11 cellular contexts compared by ENCODE assay signal in genomic region chr10:73932625-73933112, GRCh38. TPM values are rescaled to one million over a fixed set of nuclear protein-coding genes. Genes with fewer than 3 reads are reported as not detected.
DNase-seq lines count a peak whose midpoint lies in the region; ATAC-seq and TF ChIP-seq lines count a peak whose summit lies in the region.
"Had no signal": no experiment of that assay in that cellular context is flagged by ENCODE, and none has a peak within 500 bp of the region (broad histone marks: within the 10 kb centered on the region; RNA-seq: fewer than 3 reads in every experiment).

No MANE protein-coding gene starts in this region.

- H3T11ph ChIP-seq in H9 (ENCODE audit: low read length), result no peak overlapping the region

- H3K9me3 ChIP-seq in H9 (ENCODE audit: control insufficient read depth, low read depth, low read length) (no peaks in the 10 kb centered on the region), OCI-LY7 (ENCODE audit: low read length) (no peaks in the 10 kb centered on the region), lower lobe of right lung (no peaks in the 10 kb centered on the region), psoas muscle (no peaks in the 10 kb centered on the region), vagina (no peaks in the 10 kb centered on the region), stomach (no peaks in the 10 kb centered on the region)

- no peak overlapping the region for H2BK12ac ChIP-seq in H9 (ENCODE audit: insufficient read length, low read depth, low read length)

- H3K4me1 ChIP-seq in H9 (ENCODE audit: insufficient read depth, low read length) (no peaks in the 10 kb centered on the region; the same call in 1 of the 2 replicates), OCI-LY7 (ENCODE audit: insufficient read depth, low read length, poor library complexity, severe bottlenecking) (peaks cover 12% of the 10 kb centered on the region), lower lobe of right lung (peaks cover 16% of the 10 kb centered on the region), psoas muscle (no peaks in the 10 kb centered on the region), vagina (peaks cover 18% of the 10 kb centered on the region), stomach (peaks cover 0 to 12% (median 3%) of the 10 kb centered on the region in 4 donors)

- H3K27ac Mint-ChIP-seq in Calu3 (ENCODE audit: unreplicated experiment), result peak overlapping the region; percentile 99
- H3K27ac Mint-ChIP-seq in H9, result peak overlapping the region in 2 of 3 experiments; percentile 71 to 88; a peak in 4 of 7 replicates
- H3K27ac Mint-ChIP-seq: brain had no signal

- H3K9me3 Mint-ChIP-seq in Calu3 (ENCODE audit: low read depth, unreplicated experiment) (peaks cover 5% of the 10 kb centered on the region), H9 (no peaks in the 10 kb centered on the region; a peak in 1 of 5 replicates)
- H3K9me3 Mint-ChIP-seq: brain had no signal

- H3K23me2 ChIP-seq in H9 (ENCODE audit: insufficient read length, low read depth, low read length, poor library complexity, severe bottlenecking), result no peaks in the 10 kb centered on the region

- H3K4me1 Mint-ChIP-seq in Calu3 (ENCODE audit: low read depth, unreplicated experiment) (peaks cover 73% of the 10 kb centered on the region), H9 (peaks cover 20% of the 10 kb centered on the region in 2 experiments)
- H3K4me1 Mint-ChIP-seq: brain had no signal

- H3K23ac ChIP-seq in H9 (ENCODE audit: insufficient read length, low read depth, low read length), result no peak overlapping the region

- H3K36me3 ChIP-seq in OCI-LY7 (ENCODE audit: insufficient read depth, low read length) (no peaks in the 10 kb centered on the region), lower lobe of right lung (no peaks in the 10 kb centered on the region), psoas muscle (ENCODE audit: insufficient read depth in 1 of 2, low read depth in 1 of 2) (no peaks in the 10 kb centered on the region), vagina (no peaks in the 10 kb centered on the region), stomach (no peaks in the 10 kb centered on the region)

- no peak for TF ChIP-seq EP300 in stomach (IDR thresholded peaks at IDR 0.05)

- BruUV-seq in Calu3 (replicated peaks; lab: Mats Ljungman, UMichigan), result TSS peak; percentile 77
- BruUV-seq in OCI-LY7 (replicated peaks; lab: Mats Ljungman, UMichigan), result no TSS peak

- H3K4ac ChIP-seq in H9 (ENCODE audit: low read depth, low read length), result no peak overlapping the region

- H4K8ac ChIP-seq in H9 (replicated peaks; ENCODE audit: insufficient read length, low read depth, low read length), result no peak overlapping the region

- H2AFZ ChIP-seq in H9 (ENCODE audit: low read length), result no peak overlapping the region
- H2AFZ ChIP-seq in OCI-LY7 (ENCODE audit: low read length), result peak overlapping the region; percentile 56

- no peak overlapping the region for H2BK15ac ChIP-seq in H9 (ENCODE audit: low read depth, low read length)

- no peak overlapping the region for H4K91ac ChIP-seq in H9 (ENCODE audit: insufficient read length, low read depth, low read length)

- ATAC-seq in lower lobe of right lung, result peak; percentile 34 to 49
- ATAC-seq in psoas muscle, result no peak

- intact Hi-C loops in Calu3 (cut with micrococcal nuclease; ENCODE audit: unreplicated experiment), result loop anchor here (2.0 kb wide), 1 partner anchor 46 kb away; no protein-coding TSS in a partner anchor
- intact Hi-C loops in OCI-LY7 (cut with micrococcal nuclease; ENCODE audit: unreplicated experiment), result no loop called here
- intact Hi-C loops in lower lobe of right lung (cut with DNase I), result loop anchor here (10.0 kb wide), 1 partner anchor 48 kb away; no protein-coding TSS in a partner anchor
- intact Hi-C loops in psoas muscle (cut with DNase I), result loop anchor here in 1 of 2 donors (10.0 kb wide), 1 partner anchor 98 kb away; no protein-coding TSS in a partner anchor
- intact Hi-C loops in vagina (cut with DNase I), result no loop called here
- intact Hi-C loops in stomach (cut with DNase I; ENCODE audit: low total_unique reads), result no loop called here

- TF ChIP-seq POLR2A in vagina (IDR thresholded peaks at IDR 0.05), result no peak
- TF ChIP-seq POLR2A in stomach (IDR thresholded peaks at IDR 0.05), result no peak

- no peak overlapping the region for H3K56ac ChIP-seq in H9 (ENCODE audit: insufficient read length, low read depth, low read length)

- TF ChIP-seq CTCF in Calu3 (IDR thresholded peaks at IDR 0.05; ENCODE audit: unreplicated experiment) (no peak), H9 (conservative IDR thresholded peaks at IDR 0.05) (no peak), OCI-LY7 (conservative IDR thresholded peaks at IDR 0.05; ENCODE audit: low read length) (no peak), lower lobe of right lung (IDR thresholded peaks at IDR 0.05) (no peak), psoas muscle (IDR thresholded peaks at IDR 0.05) (no peak), vagina (IDR thresholded peaks at IDR 0.05) (no peak), stomach (IDR thresholded peaks at IDR 0.05) (no peak)

- WGBS in H9 (ENCODE audit: extremely low coverage, insufficient read length, low lambda C conversion rate), result no CpG with 5 or more reads among the region's 6 CpGs
- 96% methylated on average over 6 of the region's 6 CpGs for WGBS in psoas muscle, 3 donors
- WGBS in stomach, 5 donors, result 73 to 93% (median 90%) methylated on average over 6 of the region's 6 CpGs

- DNase-seq in Calu3, result no peak
- DNase-seq in H9, result no peak
- no peak for DNase-seq in OCI-LY7 (ENCODE audit: low spot score)
- no peak for DNase-seq in lower lobe of right lung
- no peak for DNase-seq in stimulated activated naive CD4-positive, alpha-beta T cell (lab: John Stamatoyannopoulos, UW)
- DNase-seq in psoas muscle, result no peak
- no peak for DNase-seq in vagina (ENCODE audit: extremely low spot score in 2 of 2)
- no peak for DNase-seq in stomach
- DNase-seq: EL, left colon had no signal

- no peaks in the 10 kb centered on the region for H4K20me1 ChIP-seq in H9 (ENCODE audit: control insufficient read depth, insufficient read depth, insufficient read length)
- no peaks in the 10 kb centered on the region for H4K20me1 ChIP-seq in OCI-LY7 (ENCODE audit: insufficient read depth, low read length)

- no peak overlapping the region for H3K9ac ChIP-seq in H9 (ENCODE audit: extremely low read depth, insufficient read length, low read length)

- no peak overlapping the region for H3K14ac ChIP-seq in H9 (ENCODE audit: insufficient read depth, low read length)

- H3K4me3 ChIP-seq in OCI-LY7 (ENCODE audit: low read depth, low read length, poor library complexity, severe bottlenecking) (no peak overlapping the region), lower lobe of right lung (no peak overlapping the region), psoas muscle (no peak overlapping the region), vagina (no peak overlapping the region), stomach (no peak overlapping the region)

- no peak overlapping the region for H3K27ac ChIP-seq in H9 (ENCODE audit: insufficient read length, low read depth, low read length)
- H3K27ac ChIP-seq in OCI-LY7 (ENCODE audit: low read depth, low read length, poor library complexity, severe bottlenecking), result no peak overlapping the region
- no peak overlapping the region for H3K27ac ChIP-seq in lower lobe of right lung
- H3K27ac ChIP-seq in psoas muscle, result no peak overlapping the region
- no peak overlapping the region for H3K27ac ChIP-seq in vagina
- peak overlapping the region in 1 of 5 donors; percentile 45 for H3K27ac ChIP-seq in stomach

- H2BK20ac ChIP-seq in H9 (ENCODE audit: low read depth, low read length, poor library complexity, severe bottlenecking), result no peak overlapping the region

- POLR2A ChIA-PET in OCI-LY7 (lab: Charles Lee), result no interaction called here

- H2AK5ac ChIP-seq in H9 (ENCODE audit: insufficient read length, low read length), result no peak overlapping the region

- H4K5ac ChIP-seq in H9 (ENCODE audit: insufficient read length, low read depth, low read length), result peak overlapping the region; percentile 85

- no peak overlapping the region for H2BK5ac ChIP-seq in H9 (ENCODE audit: insufficient read length, low read length)

- H3K18ac ChIP-seq in H9 (ENCODE audit: insufficient read length, low read depth, low read length), result peak overlapping the region; percentile 18

- no peaks in the 10 kb centered on the region for H3K27me3 ChIP-seq in H9 (ENCODE audit: insufficient read depth, low read length)
- no peaks in the 10 kb centered on the region for H3K27me3 ChIP-seq in lower lobe of right lung (ENCODE audit: low read depth)
- H3K27me3 ChIP-seq in psoas muscle (ENCODE audit: insufficient read depth in 3 of 3, low read length in 2 of 3), result no peaks in the 10 kb centered on the region
- no peaks in the 10 kb centered on the region for H3K27me3 ChIP-seq in vagina
- no peaks in the 10 kb centered on the region for H3K27me3 ChIP-seq in stomach

- H3K79me1 ChIP-seq in H9 (ENCODE audit: insufficient read depth, low read depth, low read length, poor library complexity, severe bottlenecking), result no peaks in the 10 kb centered on the region

- no peaks in the 10 kb centered on the region for H3K9me2 ChIP-seq in OCI-LY7 (ENCODE audit: insufficient read depth, low read length)

- H3K79me2 ChIP-seq in H9 (ENCODE audit: insufficient read depth, low read length), result no peaks in the 10 kb centered on the region
- no peaks in the 10 kb centered on the region for H3K79me2 ChIP-seq in OCI-LY7 (ENCODE audit: insufficient read depth, low read depth, low read length)

- H3K36me3 Mint-ChIP-seq in Calu3 (ENCODE audit: insufficient read depth, unreplicated experiment), result peaks cover 14% of the 10 kb centered on the region
- no peaks in the 10 kb centered on the region for H3K36me3 Mint-ChIP-seq in H9 (ENCODE audit: insufficient read depth in 1 of 3, low read depth in 3 of 3)
- H3K36me3 Mint-ChIP-seq: brain had no signal

- no peak overlapping the region for H2BK120ac ChIP-seq in H9 (ENCODE audit: low read depth, low read length, poor library complexity, severe bottlenecking)

- H3K4me2 ChIP-seq in H9 (ENCODE audit: insufficient read depth, insufficient read length, low read length) (no peak overlapping the region), OCI-LY7 (ENCODE audit: low read length) (peak overlapping the region; percentile 35; the same call in 1 of the 2 replicates)

- H3K27me3 Mint-ChIP-seq in Calu3 (ENCODE audit: unreplicated experiment) (no peaks in the 10 kb centered on the region), H9 (ENCODE audit: low read depth) (no peaks in the 10 kb centered on the region; the same call in none of the 2 replicates)

- CTCF ChIA-PET in Calu3 (lab: Charles Lee), result interaction anchor here (0.8 to 3.3 kb wide), 8 partner anchors 8 to 115 kb away, joined by 3 to 38 read pairs (median 4); no protein-coding TSS in a partner anchor
- CTCF ChIA-PET in OCI-LY7 (lab: Charles Lee; ENCODE audit: unreplicated experiment), result no interaction called here

- H3K4me3 Mint-ChIP-seq in Calu3 (ENCODE audit: low read depth, unreplicated experiment) (no peak overlapping the region), H9 (no peak overlapping the region)
- H3K4me3 Mint-ChIP-seq: brain had no signal

RNA-seq across cellular contexts. Expression of gene PLAU, which starts 21.7 kb away (rescaled TPM):
- total RNA-seq in Calu3 (2022), result 655 and 706 TPM in 2 replicates
- 15.0 and 16.2 TPM in 2 replicates for total RNA-seq in H9 (2021)
- 2.0 and 5.2 TPM in 2 replicates for total RNA-seq in OCI-LY7 (2014; rRNA removed; shearing (Covaris generic))
- total RNA-seq in OCI-LY7 (2022), result 0.74 and 0.85 TPM in 2 replicates
- total RNA-seq in lower lobe of right lung, result 29.0 TPM
- 10 to 100 TPM in 2 of 4 donors, 1 to 10 TPM in 2; 5.0 to 18.2 (median 10.6) TPM for total RNA-seq in psoas muscle
- polyA plus RNA-seq in psoas muscle, result 1 to 10 TPM; 3.8 to 7.6 (median 7.1) TPM
- total RNA-seq in vagina, result 18.2 TPM
- total RNA-seq in stomach, result 10 to 100 TPM in 2 of 5 donors, 1 to 10 TPM in 2, not detected in 1; 5.5 to 16.1 (median 9.3) TPM
- polyA plus RNA-seq in stomach, result 10 to 100 TPM in 1 of 3 donors, 1 to 10 TPM in 2; 9.6 to 39.5 (median 9.9) TPM

RNA-seq across cellular contexts. Expression of gene CAMK2G, which starts 58.3 kb away (rescaled TPM):
- 58.1 and 58.9 TPM in 2 replicates for total RNA-seq in Calu3 (2022)
- total RNA-seq in H9 (2021), result 30.4 and 31.8 TPM in 2 replicates
- 21.1 and 29.1 TPM in 2 replicates for total RNA-seq in OCI-LY7 (2014; rRNA removed; shearing (Covaris generic))
- 34.8 and 41.6 TPM in 2 replicates for total RNA-seq in OCI-LY7 (2022)
- 38.4 TPM for total RNA-seq in lower lobe of right lung
- 10 to 100 TPM; 34.2 to 60.3 (median 50.8) TPM for total RNA-seq in psoas muscle
- polyA plus RNA-seq in psoas muscle, result 10 to 100 TPM; 15.8 to 58.5 (median 34.4) TPM
- total RNA-seq in vagina, result 48.9 TPM
- 10 to 100 TPM; 28.8 to 93.3 (median 31.9) TPM for total RNA-seq in stomach
- 10 to 100 TPM in 2 of 3 donors, 1 to 10 TPM in 1; 7.5 to 22.8 (median 11.0) TPM for polyA plus RNA-seq in stomach

Comparison
In these comparisons a context has a peak if more than half of its experiments do, and no peak if none do; other contexts are left out.
1. ATAC-seq: peak in lower lobe of right lung (2 of 2); none in psoas muscle (0 of 4).
2. RNA of gene PLAU, which starts 21.7 kb away (total RNA-seq): 655 to 706 TPM in Calu3; 29.0 TPM in lower lobe of right lung (single experiment), 18.2 TPM in vagina (single experiment), 15.0 to 16.2 TPM in H9, 5.0 to 18.2 TPM in psoas muscle, 5.5 to 16.1 TPM in stomach and 0.74 to 5.2 TPM in OCI-LY7; every median in the first group is over 10 times any median in the second.
3. intact Hi-C loops: an anchor here in Calu3 (2.0 kb wide) and lower lobe of right lung (10.0 kb wide); none called in OCI-LY7, vagina and stomach.